In the genomic region with DNA sequence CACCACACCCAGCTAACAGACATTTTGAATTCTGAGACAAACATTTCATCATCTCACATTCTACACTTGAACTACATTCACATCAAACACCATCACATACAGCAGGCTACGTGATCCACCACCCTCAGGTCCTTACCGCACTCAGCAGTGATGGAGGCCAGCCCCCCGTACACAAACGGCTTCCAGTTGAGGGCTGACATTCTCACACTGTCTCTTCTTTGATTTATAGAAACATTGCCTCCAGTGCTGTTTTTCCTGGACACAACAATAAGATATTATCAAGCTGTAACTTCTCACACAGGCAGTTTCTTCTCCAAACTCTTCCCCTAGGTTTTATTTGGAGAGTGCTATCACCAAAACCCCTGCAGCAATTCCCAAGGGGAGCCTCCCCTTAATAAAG, we compare ENCODE assay signal across 19 cellular contexts. TPM values are rescaled to one million over a fixed set of nuclear protein-coding genes. Genes with fewer than 3 reads are reported as not detected.
DNase-seq lines count a peak whose midpoint lies in the region; ATAC-seq, FAIRE-seq and TF ChIP-seq lines count a peak whose summit lies in the region.
"Had no signal": no experiment of that assay in that cellular context is flagged by ENCODE, and none has a peak within 500 bp of the region (broad histone marks: within the 10 kb centered on the region; RNA-seq: fewer than 3 reads in every experiment).

No MANE protein-coding gene starts in this region.

- H4K20me1 ChIP-seq in GM23338 (replicated peaks; ENCODE audit: insufficient read depth), result peaks cover 6% of the 10 kb centered on the region; the same call in 1 of the 2 replicates

- H3K4me1 ChIP-seq in GM23338 (ENCODE audit: insufficient read depth) (no peaks in the 10 kb centered on the region), esophagus muscularis mucosa (peaks cover 8 to 30% (median 18%) of the 10 kb centered on the region in 4 donors), gastrocnemius medialis (peaks cover 44 to 45% of the 10 kb centered on the region in 2 donors), upper lobe of left lung (peaks cover 14 to 22% (median 17%) of the 10 kb centered on the region in 4 donors), small intestine (ENCODE audit: control insufficient read depth in 2 of 2, insufficient read depth in 1 of 2, low read depth in 1 of 2, low read length in 1 of 2) (peaks cover 0 to 4% of the 10 kb centered on the region in 2 donors)

- no peak overlapping the region for H2AFZ ChIP-seq in GM23338

- H3K9me2 ChIP-seq in GM23338 (ENCODE audit: insufficient read depth), result no peaks in the 10 kb centered on the region

- 92% methylated on average over 4 of the region's 4 CpGs for WGBS in esophagus muscularis mucosa
- 75 to 79% methylated on average over 4 of the region's 4 CpGs for WGBS in upper lobe of left lung, 2 donors
- 83 to 89% (median 88%) methylated on average over 4 of the region's 4 CpGs for WGBS in small intestine, 3 donors

- intact Hi-C loops in esophagus muscularis mucosa (cut with DNase I) (no loop called here), gastrocnemius medialis (cut with DNase I; ENCODE audit: low total_unique reads) (no loop called here)

- H3K27me3 Mint-ChIP-seq in GM23338 (ENCODE audit: insufficient read depth, low read depth, poor library complexity) (no peaks in the 10 kb centered on the region), immature natural killer cell (ENCODE audit: low read depth in 3 of 3) (no peaks in the 10 kb centered on the region)
- H3K27me3 Mint-ChIP-seq: B cell had no signal

- peak overlapping the region; percentile 69; the same call in 1 of the 2 replicates for H3K27ac ChIP-seq in GM23338 (ENCODE audit: low read depth)
- peak overlapping the region; percentile 30 for H3K27ac ChIP-seq in RWPE1
- H3K27ac ChIP-seq in esophagus muscularis mucosa (replicated peaks in 1 of 4), result no peak overlapping the region
- H3K27ac ChIP-seq in gastrocnemius medialis, result peak overlapping the region; percentile 91 to 99 (median 94)
- H3K27ac ChIP-seq in upper lobe of left lung, result no peak overlapping the region
- H3K27ac ChIP-seq in small intestine (ENCODE audit: low read depth in 1 of 2, low read length in 1 of 2), result no peak overlapping the region
- H3K27ac ChIP-seq: KMS-11 had no signal

- H3K4me3 Mint-ChIP-seq in GM23338, result no peak overlapping the region
- H3K4me3 Mint-ChIP-seq in immature natural killer cell, result no peak overlapping the region
- H3K4me3 Mint-ChIP-seq: B cell; CD8-positive, alpha-beta T cell had no signal

- H3K36me3 Mint-ChIP-seq in GM23338 (ENCODE audit: low read depth), result peaks cover 10% of the 10 kb centered on the region
- H3K36me3 Mint-ChIP-seq in immature natural killer cell, result peaks cover 21 to 35% (median 30%) of the 10 kb centered on the region in 3 donors

- H3K79me2 ChIP-seq in GM23338 (replicated peaks; ENCODE audit: insufficient read depth), result 0 out of 2 replicates have a peak, but pooled peaks cover 4% of the 10 kb centered on the region

- ATAC-seq in GM23338 (no peak), gastrocnemius medialis (no peak), upper lobe of left lung (ENCODE audit: low FRiP score in 2 of 2) (no peak)
- ATAC-seq: CD8-positive, alpha-beta T cell; HepG2 had no signal

- TF ChIP-seq POLR2A in esophagus muscularis mucosa (IDR thresholded peaks at IDR 0.05; ENCODE audit: low read depth), result no peak
- no peak for TF ChIP-seq POLR2A in gastrocnemius medialis (IDR thresholded peaks at IDR 0.05)
- TF ChIP-seq POLR2A in upper lobe of left lung (IDR thresholded peaks at IDR 0.05), result no peak

- in situ Hi-C loops in gastrocnemius medialis (cut with MboI; ENCODE audit: low sequenced_read_pairs in 4 of 4), result no loop called here

- no peak for FAIRE-seq in small intestine (lab: Jason Lieb, UNC)
- FAIRE-seq: D721Med, H1, HepG2 had no signal

- no peaks in the 10 kb centered on the region for H3K9me3 ChIP-seq in esophagus muscularis mucosa
- no peaks in the 10 kb centered on the region for H3K9me3 ChIP-seq in gastrocnemius medialis
- H3K9me3 ChIP-seq in upper lobe of left lung, result no peaks in the 10 kb centered on the region
- H3K9me3 ChIP-seq in small intestine (ENCODE audit: control insufficient read depth, low read depth), result no peaks in the 10 kb centered on the region
- H3K9me3 ChIP-seq: MG63 had no signal

- H3K27me3 ChIP-seq in GM23338 (ENCODE audit: insufficient read depth), result no peaks in the 10 kb centered on the region
- H3K27me3 ChIP-seq in esophagus muscularis mucosa, result no peaks in the 10 kb centered on the region
- H3K27me3 ChIP-seq in gastrocnemius medialis, result no peaks in the 10 kb centered on the region
- no peaks in the 10 kb centered on the region for H3K27me3 ChIP-seq in upper lobe of left lung
- H3K27me3 ChIP-seq in small intestine (ENCODE audit: control insufficient read depth in 2 of 2, insufficient read depth in 2 of 2, low read length in 2 of 2), result no peaks in the 10 kb centered on the region
- H3K27me3 ChIP-seq: MG63 had no signal

- POLR2A ChIA-PET in RWPE1 (lab: Yijun Ruan, JAX; ENCODE audit: low non-redundant PET), result interaction anchor here (0.7 kb wide), 1 partner anchor 87 kb away, joined by 4 read pairs; no protein-coding TSS in a partner anchor

- H3K4me1 Mint-ChIP-seq in GM23338, result no peaks in the 10 kb centered on the region
- peaks cover 13 to 30% of the 10 kb centered on the region in 2 donors for H3K4me1 Mint-ChIP-seq in immature natural killer cell

- no peak for DNase-seq in GM23338 (ENCODE audit: low spot score)
- no peak for DNase-seq in RWPE1 (ENCODE audit: low spot score)
- DNase-seq in esophagus muscularis mucosa (ENCODE audit: extremely low spot score), result peak; percentile 31
- DNase-seq in gastrocnemius medialis, result no peak
- no peak for DNase-seq in upper lobe of left lung
- DNase-seq in immature natural killer cell, result no peak
- no peak for DNase-seq in small intestine
- DNase-seq: CD8-positive, alpha-beta T cell; GF-D8; MG63; NCI-H1105; NCI-H1694 treated with DMSO at 0.1 percent for 48 hours; NCI-H69; NK-92 treated with Interleukin-12 subunit alpha and Interleukin-12 subunit beta, amount 100 ng/mL, for 24 hours had no signal

- no peaks in the 10 kb centered on the region for H3K9me3 Mint-ChIP-seq in GM23338
- no peaks in the 10 kb centered on the region for H3K9me3 Mint-ChIP-seq in immature natural killer cell
- H3K9me3 Mint-ChIP-seq: CD8-positive, alpha-beta T cell had no signal

- H3K4me3 ChIP-seq in GM23338 (no peak overlapping the region), esophagus muscularis mucosa (no peak overlapping the region), gastrocnemius medialis (no peak overlapping the region), upper lobe of left lung (no peak overlapping the region), small intestine (ENCODE audit: low read depth in 1 of 2, low read length in 2 of 2) (no peak overlapping the region)
- H3K4me3 ChIP-seq: MG63 had no signal

- TF ChIP-seq CTCF in GM23338 (conservative IDR thresholded peaks at IDR 0.05; ENCODE audit: low read depth in 2 of 2), result no peak
- TF ChIP-seq CTCF in RWPE1 (conservative IDR thresholded peaks at IDR 0.05; ENCODE audit: low read depth), result no peak
- no peak for TF ChIP-seq CTCF in esophagus muscularis mucosa (IDR thresholded peaks at IDR 0.05)
- TF ChIP-seq CTCF in gastrocnemius medialis (IDR thresholded peaks at IDR 0.05 in 4 of 5, conservative IDR thresholded peaks at IDR 0.05 in 1 of 5), result no peak
- TF ChIP-seq CTCF in upper lobe of left lung (IDR thresholded peaks at IDR 0.05), result no peak

- H3F3A ChIP-seq in GM23338 (replicated peaks; ENCODE audit: low read depth), result 0 out of 2 replicates have a peak, but pooled peaks cover 4% of the 10 kb centered on the region

- peaks cover 4% of the 10 kb centered on the region; the same call in 1 of the 2 replicates for H3K36me3 ChIP-seq in GM23338 (ENCODE audit: insufficient read depth)
- H3K36me3 ChIP-seq in esophagus muscularis mucosa, result peaks cover 28 to 49% (median 40%) of the 10 kb centered on the region in 4 donors
- H3K36me3 ChIP-seq in gastrocnemius medialis, result peaks cover 0 to 28% of the 10 kb centered on the region in 2 donors
- peaks cover 6 to 42% (median 30%) of the 10 kb centered on the region in 4 donors for H3K36me3 ChIP-seq in upper lobe of left lung
- H3K36me3 ChIP-seq in small intestine (ENCODE audit: control insufficient read depth in 2 of 2, insufficient read depth in 2 of 2, low read length in 2 of 2), result peaks cover 8% of the 10 kb centered on the region in 2 donors

- H3K27ac Mint-ChIP-seq in GM23338, result no peak overlapping the region
- H3K27ac Mint-ChIP-seq in immature natural killer cell, result no peak overlapping the region
- H3K27ac Mint-ChIP-seq: B cell; CD8-positive, alpha-beta T cell had no signal

- TF ChIP-seq EP300 in esophagus muscularis mucosa (IDR thresholded peaks at IDR 0.05) (no peak), upper lobe of left lung (IDR thresholded peaks at IDR 0.05) (no peak)

- no peak overlapping the region for H3K4me2 ChIP-seq in GM23338
- H3K4me2 ChIP-seq: KMS-11 had no signal

- CTCF ChIA-PET in RWPE1 (lab: Yijun Ruan, JAX), result no interaction called here

RNA-seq across cellular contexts. Expression of a gene that starts 6.9 kb away (rescaled TPM):
- total RNA-seq in GM23338 (2014; rRNA removed; shearing (Covaris generic)), result 4.3 and 7.5 TPM in 2 replicates
- polyA plus RNA-seq in GM23338 (2016; fragmentation: Nextera tagmentation; extraction: Ambion mirVana), result 1.6 and 2.0 TPM in 2 replicates
- 10 to 100 TPM in 3 of 4 donors, 1 to 10 TPM in 1; 8.8 to 13.4 (median 10.3) TPM for total RNA-seq in esophagus muscularis mucosa
- 10 to 100 TPM in 3 of 4 donors, 1 to 10 TPM in 1; 4.2 to 27.1 (median 14.6) TPM for total RNA-seq in gastrocnemius medialis
- 10 to 100 TPM in 4 of 6 donors, 1 to 10 TPM in 2; 3.8 to 25.1 (median 16.8) TPM for total RNA-seq in upper lobe of left lung
- 1 to 10 TPM in 2 of 3 donors, under 1 TPM in 1; 0.77 to 2.0 (median 1.5) TPM for polyA plus RNA-seq in immature natural killer cell
- polyA plus RNA-seq in small intestine, result 1 to 10 TPM; 2.4 to 5.2 (median 3.8) TPM

RNA-seq across cellular contexts. Expression of a gene that starts 53.5 kb away (rescaled TPM):
- total RNA-seq in GM23338 (2014; rRNA removed; shearing (Covaris generic)), result 15.6 and 23.9 TPM in 2 replicates
- polyA plus RNA-seq in GM23338 (2016; fragmentation: Nextera tagmentation; extraction: Ambion mirVana) (17.1 and 18.6 TPM in 2 replicates), immature natural killer cell (10 to 100 TPM; 25.5 to 48.2 (median 27.8) TPM), small intestine (10 to 100 TPM; 15.9 to 29.4 (median 18.6) TPM)
- total RNA-seq in esophagus muscularis mucosa (10 to 100 TPM; 17.7 to 28.2 (median 21.3) TPM), gastrocnemius medialis (10 to 100 TPM; 10.4 to 20.3 (median 17.8) TPM), upper lobe of left lung (10 to 100 TPM; 20.5 to 48.2 (median 38.8) TPM)

Comparison
In these comparisons a context has a peak if more than half of its experiments do, and no peak if none do; other contexts are left out.
1. H3K27ac ChIP-seq: peak in GM23338 (single experiment), RWPE1 (single experiment) and gastrocnemius medialis (4 of 4); none in esophagus muscularis mucosa (0 of 4), upper lobe of left lung (0 of 4) and small intestine (0 of 2).